16 cellular contexts compared by ENCODE assay signal in genomic region chr13:29039212-29039611, GRCh38.
DNase-seq lines count a peak whose midpoint lies in the region; ATAC-seq and TF ChIP-seq lines count a peak whose summit lies in the region.
"Had no signal": no experiment of that assay in that cellular context is flagged by ENCODE, and none has a peak within 500 bp of the region (broad histone marks: within the 10 kb centered on the region; RNA-seq: fewer than 3 reads in every experiment).

No MANE protein-coding gene starts in this region.

- no peak overlapping the region for H3K4me3 ChIP-seq in endodermal cell (ENCODE audit: low read length)
- no peak overlapping the region for H3K4me3 ChIP-seq in neuronal stem cell (ENCODE audit: low read length in 2 of 2)
- no peak overlapping the region for H3K4me3 ChIP-seq in upper lobe of right lung
- H3K4me3 ChIP-seq in OCI-LY7 (ENCODE audit: low read depth, low read length, poor library complexity, severe bottlenecking), result no peak overlapping the region
- H3K4me3 ChIP-seq: GM23338, HAP-1 had no signal

- H2BK5ac ChIP-seq in neuronal stem cell (ENCODE audit: low read length), result peak overlapping the region; percentile 66

- no peak overlapping the region for H3K4ac ChIP-seq in neuronal stem cell (ENCODE audit: low read length)

- H3K9me3 ChIP-seq in endodermal cell (ENCODE audit: control insufficient read depth, low read length) (peaks cover 19% of the 10 kb centered on the region), neuronal stem cell (replicated peaks in 1 of 2; ENCODE audit: control insufficient read depth in 2 of 2, insufficient read depth in 1 of 2, low read depth in 1 of 2, low read length in 2 of 2) (no peaks in the 10 kb centered on the region), upper lobe of right lung (no peaks in the 10 kb centered on the region), OCI-LY7 (ENCODE audit: low read length) (no peaks in the 10 kb centered on the region)
- H3K9me3 ChIP-seq: HAP-1 had no signal

- WGBS in endodermal cell (ENCODE audit: insufficient coverage in 1 of 2, insufficient read length in 1 of 2), 2 experiments, result 38 to 78% methylated on average over 4 to 18 of the region's 18 CpGs
- WGBS in neuronal stem cell (ENCODE audit: extremely low coverage in 2 of 2, insufficient read length in 2 of 2, insufficient replicate concordance in 1 of 2), 2 donors, result no CpG with 5 or more reads among the region's 18 CpGs

- H3K4me1 ChIP-seq in endodermal cell (ENCODE audit: control insufficient read depth, insufficient read depth, low read length) (no peaks in the 10 kb centered on the region), neuronal stem cell (ENCODE audit: control insufficient read depth in 2 of 2, insufficient read depth in 1 of 2, low read depth in 1 of 2, low read length in 2 of 2) (no peaks in the 10 kb centered on the region), upper lobe of right lung (no peaks in the 10 kb centered on the region), OCI-LY7 (ENCODE audit: insufficient read depth, low read length, poor library complexity, severe bottlenecking) (no peaks in the 10 kb centered on the region)
- H3K4me1 ChIP-seq: HAP-1 had no signal

- no peak overlapping the region for H4K91ac ChIP-seq in neuronal stem cell (ENCODE audit: low read depth, low read length, poor library complexity)

- no peaks in the 10 kb centered on the region for H3K79me2 ChIP-seq in OCI-LY7 (ENCODE audit: insufficient read depth, low read depth, low read length)

- no peaks in the 10 kb centered on the region for H4K20me1 ChIP-seq in OCI-LY7 (ENCODE audit: insufficient read depth, low read length)

- H3K27ac Mint-ChIP-seq in endodermal cell, result no peak overlapping the region
- H3K27ac Mint-ChIP-seq: CD4-positive, alpha-beta memory T cell; GM23338; HFFc6 had no signal

- no peak for TF ChIP-seq CTCF in endodermal cell (conservative IDR thresholded peaks at IDR 0.05)
- TF ChIP-seq CTCF in upper lobe of right lung (IDR thresholded peaks at IDR 0.05), result no peak
- no peak for TF ChIP-seq CTCF in OCI-LY7 (conservative IDR thresholded peaks at IDR 0.05; ENCODE audit: low read length)

- H3K4me3 Mint-ChIP-seq in endodermal cell, result no peak overlapping the region
- H3K4me3 Mint-ChIP-seq: CD4-positive, alpha-beta memory T cell; GM23338; HFFc6 had no signal

- peak overlapping the region; percentile 80 for H3K18ac ChIP-seq in neuronal stem cell (ENCODE audit: low read length)

- H3K14ac ChIP-seq in neuronal stem cell (ENCODE audit: low read length), result peak overlapping the region; percentile 82

- DNase-seq in endodermal cell (peak; percentile 17), neuronal stem cell (ENCODE audit: low spot score) (no peak), upper lobe of right lung (no peak), inferior parietal cortex (ENCODE audit: extremely low spot score) (no peak), OCI-LY7 (ENCODE audit: low spot score) (no peak)
- DNase-seq: C1 segment of cervical spinal cord; Calu3; CD4-positive, alpha-beta memory T cell; COR-L47; DMS53; DMS79 treated with DMSO at 0.1 percent for 48 hours; GF-D8; HFFc6 had no signal

- no peaks in the 10 kb centered on the region for H3K36me3 Mint-ChIP-seq in endodermal cell (ENCODE audit: low read depth)

- H3K79me1 ChIP-seq in neuronal stem cell (ENCODE audit: low read depth, low read length), result no peaks in the 10 kb centered on the region

- BruUV-seq in OCI-LY7 (replicated peaks; lab: Mats Ljungman, UMichigan), result no TSS peak

- peak; percentile 23 for ATAC-seq in upper lobe of right lung
- no peak for ATAC-seq in HG03175 (IDR thresholded peaks at IDR 0.05; ENCODE audit: unreplicated experiment)
- ATAC-seq: GM23338 had no signal

- peaks cover 3% of the 10 kb centered on the region for H3K9me3 Mint-ChIP-seq in endodermal cell
- H3K9me3 Mint-ChIP-seq: HFFc6 had no signal

- no peak overlapping the region for H3K9ac ChIP-seq in endodermal cell (ENCODE audit: extremely low read depth, low read length, poor library complexity, severe bottlenecking)
- H3K9ac ChIP-seq in neuronal stem cell (ENCODE audit: low read depth, low read length, poor library complexity), result peak overlapping the region; percentile 12

- CTCF ChIA-PET in OCI-LY7 (lab: Charles Lee; ENCODE audit: unreplicated experiment), result no interaction called here

- H3K23ac ChIP-seq in neuronal stem cell (ENCODE audit: low read depth, low read length, poor library complexity), result no peak overlapping the region

- no peak overlapping the region for H2AK5ac ChIP-seq in neuronal stem cell (ENCODE audit: low read depth, low read length)

- peaks cover 2% of the 10 kb centered on the region for H3K27me3 Mint-ChIP-seq in endodermal cell (ENCODE audit: insufficient read depth)
- H3K27me3 Mint-ChIP-seq: CD4-positive, alpha-beta memory T cell had no signal

- no peak overlapping the region for H2BK12ac ChIP-seq in neuronal stem cell (ENCODE audit: low read length)

- H3K36me3 ChIP-seq in endodermal cell (ENCODE audit: control insufficient read depth, insufficient read depth, low read length), result no peaks in the 10 kb centered on the region
- no peaks in the 10 kb centered on the region for H3K36me3 ChIP-seq in neuronal stem cell (replicated peaks in 1 of 2; ENCODE audit: control insufficient read depth in 2 of 2, insufficient read depth in 2 of 2, low read length in 2 of 2)
- H3K36me3 ChIP-seq in upper lobe of right lung, result no peaks in the 10 kb centered on the region
- H3K36me3 ChIP-seq in OCI-LY7 (ENCODE audit: insufficient read depth, low read length), result no peaks in the 10 kb centered on the region
- H3K36me3 ChIP-seq: HAP-1 had no signal

- POLR2A ChIA-PET in OCI-LY7 (lab: Charles Lee), result no interaction called here

- H3K4me2 ChIP-seq in neuronal stem cell (ENCODE audit: insufficient read depth, low read length, poor library complexity, severe bottlenecking) (no peak overlapping the region), OCI-LY7 (ENCODE audit: low read length) (no peak overlapping the region)
- H3K4me2 ChIP-seq: GM23338 had no signal

- H3K4me1 Mint-ChIP-seq in endodermal cell, result no peaks in the 10 kb centered on the region
- H3K4me1 Mint-ChIP-seq: CD4-positive, alpha-beta memory T cell; GM23338 had no signal

- no peaks in the 10 kb centered on the region for H3K9me2 ChIP-seq in OCI-LY7 (ENCODE audit: insufficient read depth, low read length)

- H4K8ac ChIP-seq in neuronal stem cell (ENCODE audit: low read depth, low read length), result no peak overlapping the region

- no peak overlapping the region for H3K27ac ChIP-seq in endodermal cell (ENCODE audit: low read depth, low read length)
- H3K27ac ChIP-seq in neuronal stem cell (replicated peaks; ENCODE audit: low read length), result no peak overlapping the region
- no peak overlapping the region for H3K27ac ChIP-seq in upper lobe of right lung
- no peak overlapping the region for H3K27ac ChIP-seq in OCI-LY7 (ENCODE audit: low read depth, low read length, poor library complexity, severe bottlenecking)

- H2BK120ac ChIP-seq in neuronal stem cell (ENCODE audit: low read depth, low read length), result no peak overlapping the region

- intact Hi-C loops in upper lobe of right lung (cut with DNase I) (no loop called here), OCI-LY7 (cut with micrococcal nuclease; ENCODE audit: unreplicated experiment) (no loop called here)

- H3K27me3 ChIP-seq in endodermal cell (ENCODE audit: control insufficient read depth, insufficient read depth, low read length, poor library complexity, severe bottlenecking) (no peaks in the 10 kb centered on the region), neuronal stem cell (ENCODE audit: control insufficient read depth in 3 of 3, insufficient read depth in 3 of 3, low read depth in 1 of 3, low read length in 3 of 3) (no peaks in the 10 kb centered on the region), upper lobe of right lung (no peaks in the 10 kb centered on the region)

- H2AFZ ChIP-seq in neuronal stem cell (ENCODE audit: low read length) (no peak overlapping the region), OCI-LY7 (ENCODE audit: low read length) (no peak overlapping the region)
- H2AFZ ChIP-seq: GM23338 had no signal

- H2BK15ac ChIP-seq in neuronal stem cell (ENCODE audit: low read length), result no peak overlapping the region
